Comparison of ENCODE assay signal across 1 cellular context in the genomic region with DNA sequence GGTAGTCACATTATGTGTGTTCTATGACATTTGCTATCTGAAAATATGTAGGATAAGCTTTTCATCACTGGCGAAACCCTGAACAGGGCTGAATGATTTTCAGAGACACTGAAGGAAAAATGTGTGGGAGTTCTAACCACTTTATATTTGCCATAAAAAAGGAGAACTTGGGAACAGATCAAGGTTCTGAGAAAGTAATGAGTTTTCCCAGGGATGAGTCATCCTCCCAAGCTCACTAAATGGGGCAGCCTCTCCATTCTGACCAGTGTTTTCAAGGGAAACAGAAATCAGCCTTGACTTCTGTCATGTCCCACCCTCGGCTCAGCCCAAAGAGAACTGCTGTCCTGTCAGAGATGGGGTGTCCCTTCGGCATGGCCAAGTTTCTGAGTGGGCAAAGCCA.
A peak's percentile ranks its signal among the peaks of the same experiment; 100 is the strongest.
TF ChIP-seq lines count a peak whose summit lies in the region.

No MANE protein-coding gene starts in this region.

TF ChIP-seq in HepG2, 621 proteins besides CTCF, POLR2A, EP300 and RAD21:
- peak; percentile 59 for TF ChIP-seq FOSL2 (CRISPR knock-in tag; IDR thresholded peaks at IDR 0.05)
- TF ChIP-seq, protein P1, sequence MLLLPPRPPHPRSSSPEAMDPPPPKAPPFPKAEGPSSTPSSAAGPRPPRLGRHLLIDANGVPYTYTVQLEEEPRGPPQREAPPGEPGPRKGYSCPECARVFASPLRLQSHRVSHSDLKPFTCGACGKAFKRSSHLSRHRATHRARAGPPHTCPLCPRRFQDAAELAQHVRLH (CRISPR knock-in tag; IDR thresholded peaks at IDR 0.05; ENCODE audit: borderline replicate concordance, low read depth), result no peak
